Comparison of ENCODE assay signal across 8 cellular contexts in the genomic region with DNA sequence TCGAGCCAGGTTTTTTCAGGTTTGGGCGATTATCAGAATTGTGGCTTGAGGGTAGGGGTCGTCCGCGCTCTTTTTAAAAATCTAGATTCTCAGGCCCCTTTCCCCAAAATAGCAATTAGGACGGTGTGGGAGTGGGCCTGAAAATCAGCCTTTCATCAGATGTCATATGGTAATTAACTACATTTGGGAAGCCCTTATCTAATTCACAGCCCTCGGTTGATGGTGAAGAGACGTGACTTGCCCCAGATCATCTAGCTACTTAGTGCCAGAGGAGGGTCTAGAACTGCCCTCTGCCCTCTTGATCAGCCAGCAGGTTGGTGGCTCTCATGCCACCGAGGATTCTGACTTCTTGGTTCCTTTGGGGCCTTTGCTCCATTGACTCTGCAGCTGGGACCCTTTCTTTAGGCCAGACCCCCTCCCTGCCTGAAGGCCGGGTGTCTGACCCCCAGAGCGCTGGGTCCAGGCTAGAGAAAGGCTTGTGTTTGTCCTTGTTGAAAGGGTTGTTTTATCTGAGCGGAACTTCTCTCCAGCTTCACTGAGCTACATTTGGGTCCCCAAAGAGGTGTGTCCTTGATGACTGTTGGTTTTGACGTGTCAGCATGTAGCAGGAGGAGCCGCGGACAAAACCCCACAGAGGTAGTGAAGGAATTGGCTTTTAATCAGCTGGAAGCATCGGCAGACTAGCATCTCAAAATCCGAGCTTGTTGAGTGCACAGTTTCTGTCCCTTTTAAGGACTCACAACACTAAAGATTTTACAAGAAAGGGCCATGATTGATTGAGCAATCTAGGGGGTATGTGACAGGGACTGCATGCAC. TPM values are rescaled to one million over a fixed set of nuclear protein-coding genes. Genes with fewer than 3 reads are reported as not detected.
A peak's percentile ranks its signal among the peaks of the same experiment; 100 is the strongest.
DNase-seq lines count a peak whose midpoint lies in the region; ATAC-seq and TF ChIP-seq lines count a peak whose summit lies in the region.

No MANE protein-coding gene starts in this region.

- CTCF ChIA-PET in PC-3 (lab: Charles Lee): interaction anchor here (0.6 kb wide), 1 partner anchor 9 kb away, joined by 4 read pairs; no protein-coding TSS in a partner anchor

- H3K9me3 ChIP-seq in PC-3 (ENCODE audit: low read length): no peaks in the 10 kb centered on the region
- H3K9me3 ChIP-seq in iPS-20b (ENCODE audit: insufficient read depth, low read depth, low read length): no peaks in the 10 kb centered on the region

- peak overlapping the region; percentile 99 for H3K4me2 ChIP-seq in PC-3 (ENCODE audit: low read length)

- peaks cover 12% of the 10 kb centered on the region for H3K27me3 Mint-ChIP-seq in activated naive CD8-positive, alpha-beta T cell treated with anti-CD3 and anti-CD28 coated beads for 36 hours

- H3K27ac Mint-ChIP-seq in activated naive CD8-positive, alpha-beta T cell treated with anti-CD3 and anti-CD28 coated beads for 36 hours: peak overlapping the region; percentile 97

- H3K9me3 Mint-ChIP-seq in activated naive CD8-positive, alpha-beta T cell treated with anti-CD3 and anti-CD28 coated beads for 36 hours: no peaks in the 10 kb centered on the region

- TF ChIP-seq CTCF in PC-3 (conservative IDR thresholded peaks at IDR 0.05; ENCODE audit: low read depth, low read length): no peak

- H3K27ac ChIP-seq in PC-3 (ENCODE audit: low read length) (peak overlapping the region; percentile 98), iPS-20b (ENCODE audit: low read length) (peak overlapping the region; percentile 46)

- H3K27me3 ChIP-seq in PC-3 (ENCODE audit: low read length): no peaks in the 10 kb centered on the region
- no peaks in the 10 kb centered on the region for H3K27me3 ChIP-seq in iPS-20b (ENCODE audit: insufficient read depth, low read length)

- peaks cover 57% of the 10 kb centered on the region for H3K79me2 ChIP-seq in PC-3 (ENCODE audit: low read length)

- no peaks in the 10 kb centered on the region for H3K9me2 ChIP-seq in PC-3 (replicated peaks; ENCODE audit: low read length)

- peaks cover 19% of the 10 kb centered on the region; the same call in 1 of the 2 replicates for H4K20me1 ChIP-seq in PC-3 (ENCODE audit: low read length)

- peaks cover 39% of the 10 kb centered on the region for H3K36me3 Mint-ChIP-seq in activated naive CD8-positive, alpha-beta T cell treated with anti-CD3 and anti-CD28 coated beads for 36 hours

- H3K4me3 Mint-ChIP-seq in activated naive CD8-positive, alpha-beta T cell treated with anti-CD3 and anti-CD28 coated beads for 36 hours: peak overlapping the region; percentile 98

- H3K4me1 ChIP-seq in PC-3 (ENCODE audit: insufficient read depth, low read length) (peaks cover 45% of the 10 kb centered on the region), iPS-20b (ENCODE audit: insufficient read depth, low read length) (peaks cover 27% of the 10 kb centered on the region; the same call in 1 of the 2 replicates)

- intact Hi-C loops in PC-3 (cut with micrococcal nuclease): loop anchor here (1.0 to 10.0 kb wide), 2 partner anchors 76 to 213 kb away; partner anchors contain the start of gene DET1

- peaks cover 42% of the 10 kb centered on the region for H3K4me1 Mint-ChIP-seq in activated naive CD8-positive, alpha-beta T cell treated with anti-CD3 and anti-CD28 coated beads for 36 hours

- POLR2A ChIA-PET in PC-3 (lab: Charles Lee; ENCODE audit: unreplicated experiment): interaction anchor here (0.5 to 0.6 kb wide), 2 partner anchors 16 to 167 kb away, joined by 4 to 5 read pairs; partner anchors contain the start of gene ISG20

- no peaks in the 10 kb centered on the region for H3F3A ChIP-seq in PC-3 (ENCODE audit: low read length, unreplicated experiment)

- peak overlapping the region; percentile 90 for H3K4me3 ChIP-seq in PC-3 (ENCODE audit: low read length)
- peak overlapping the region; percentile 96 for H3K4me3 ChIP-seq in iPS-20b (ENCODE audit: low read length)

- no peak overlapping the region for H2AFZ ChIP-seq in PC-3 (ENCODE audit: low read length)

- ATAC-seq in HG02610 (IDR thresholded peaks at IDR 0.05; ENCODE audit: unreplicated experiment) (peak; percentile 26), PC-3 (peak; percentile 25), HG03039 (IDR thresholded peaks at IDR 0.05; ENCODE audit: unreplicated experiment) (no peak)

- H3K9ac ChIP-seq in PC-3 (ENCODE audit: low read length) (peak overlapping the region; percentile 100), iPS-20b (ENCODE audit: low read depth, low read length) (peak overlapping the region; percentile 93)

- TF ChIP-seq POLR2A in GM15510 (IDR thresholded peaks at IDR 0.05; ENCODE audit: borderline replicate concordance, extremely low read depth, insufficient read length): peak; percentile 33

- DNase-seq in PC-3 (peak; percentile 62), COLO829 (ENCODE audit: low spot score) (no peak)
- peak; percentile 35 for DNase-seq in activated naive CD8-positive, alpha-beta T cell treated with anti-CD3 and anti-CD28 coated beads for 36 hours
- DNase-seq in stimulated activated CD4-positive, alpha-beta T cell treated with anti-CD3 and anti-CD28 coated beads, Interleukin-2, amount 100 ng/mL, for 4 hours (ENCODE audit: low read depth): peak; percentile 35

- BruUV-seq in PC-3 (replicated peaks; lab: Mats Ljungman, UMichigan): TSS peak; percentile 90

- H3K36me3 ChIP-seq in PC-3 (ENCODE audit: low read depth, low read length) (peaks cover 20% of the 10 kb centered on the region), iPS-20b (ENCODE audit: insufficient read depth, low read depth, low read length) (peaks cover 39% of the 10 kb centered on the region)

RNA-seq across cellular contexts. Expression of gene AEN, which starts 0.9 kb away (rescaled TPM):
- 81.3 and 98.7 TPM in 2 replicates for total RNA-seq in PC-3 (2014; rRNA removed)
- total RNA-seq in activated naive CD8-positive, alpha-beta T cell treated with anti-CD3 and anti-CD28 coated beads for 36 hours: 10 to 100 TPM; 76.1 to 81.8 TPM

RNA-seq across cellular contexts. Expression of gene ISG20, which starts 16.8 kb away (rescaled TPM):
- 48.6 and 64.0 TPM in 2 replicates for total RNA-seq in PC-3 (2014; rRNA removed)
- 100 to 1,000 TPM; 108 to 110 TPM for total RNA-seq in activated naive CD8-positive, alpha-beta T cell treated with anti-CD3 and anti-CD28 coated beads for 36 hours
